In the genomic region with DNA sequence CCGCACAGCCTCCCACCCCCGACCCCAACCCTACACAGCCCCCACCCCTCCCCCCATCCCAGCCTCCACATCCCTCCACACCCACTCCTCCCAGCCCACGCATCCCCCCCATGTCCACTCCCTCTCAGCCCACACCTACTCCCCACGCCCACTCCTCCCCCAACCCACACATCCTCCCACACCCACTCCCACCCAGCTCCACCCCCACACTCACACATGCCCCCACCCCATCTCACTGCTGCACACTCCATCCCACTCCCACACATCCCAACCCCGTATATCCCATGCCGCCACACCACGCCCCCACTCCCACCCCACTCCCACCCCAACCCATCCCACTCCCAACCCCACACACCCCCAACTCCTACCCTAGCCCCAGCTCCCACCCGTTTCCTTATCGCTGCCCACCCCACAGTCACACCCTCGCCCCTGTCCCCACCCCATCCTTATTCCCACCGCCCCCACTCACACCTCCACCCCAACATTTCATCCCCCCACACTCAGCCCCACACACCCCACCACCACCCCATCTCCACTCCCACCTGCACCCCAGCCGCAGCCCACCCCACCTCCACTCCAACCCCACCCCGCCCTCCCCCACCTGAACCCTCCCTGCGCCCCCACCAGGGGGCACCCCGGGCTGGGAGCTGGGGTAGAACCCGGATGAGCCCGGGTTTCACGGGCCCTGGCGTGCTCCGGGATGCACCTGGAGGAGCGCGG, we compare ENCODE assay signal across 14 cellular contexts. TPM values are rescaled to one million over a fixed set of nuclear protein-coding genes. Genes with fewer than 3 reads are reported as not detected.
"Had no signal": no experiment of that assay in that cellular context is flagged by ENCODE, and none has a peak within 500 bp of the region (broad histone marks: within the 10 kb centered on the region; RNA-seq: fewer than 3 reads in every experiment).

No MANE protein-coding gene starts in this region.

- H3K27ac Mint-ChIP-seq: activated naive CD8-positive, alpha-beta T cell treated with anti-CD3 and anti-CD28 coated beads, Interleukin-2, amount 50 U/mL, for 24 hours; naive thymus-derived CD8-positive, alpha-beta T cell had no signal

- H3K9me3 Mint-ChIP-seq: activated naive CD8-positive, alpha-beta T cell treated with anti-CD3 and anti-CD28 coated beads, Interleukin-2, amount 50 U/mL, for 24 hours; naive thymus-derived CD8-positive, alpha-beta T cell had no signal

- H3K36me3 ChIP-seq: ascending aorta, right atrium auricular region had no signal

- H3K4me1 ChIP-seq: ascending aorta, left lung, right atrium auricular region, tibial nerve, vagina had no signal

- H3K27me3 Mint-ChIP-seq: activated naive CD8-positive, alpha-beta T cell treated with anti-CD3 and anti-CD28 coated beads, Interleukin-2, amount 50 U/mL, for 24 hours; naive thymus-derived CD8-positive, alpha-beta T cell had no signal

- H3K4me1 Mint-ChIP-seq: activated naive CD8-positive, alpha-beta T cell treated with anti-CD3 and anti-CD28 coated beads, Interleukin-2, amount 50 U/mL, for 24 hours had no signal

- H3K27ac ChIP-seq: ascending aorta, esophagus squamous epithelium, left lung, neutrophil, right atrium auricular region, skin epidermis, tibial nerve, vagina had no signal

- H3K4me3 ChIP-seq: ascending aorta, esophagus squamous epithelium, left lung, mucosa of descending colon, right atrium auricular region, skin epidermis, tibial nerve, vagina had no signal

- H3K27me3 ChIP-seq: ascending aorta, esophagus squamous epithelium, left lung, neutrophil, right atrium auricular region, tibial nerve, vagina had no signal

- ATAC-seq: activated naive CD8-positive, alpha-beta T cell treated with anti-CD3 and anti-CD28 coated beads, Interleukin-2, amount 50 U/mL, for 24 hours; left lung; mucosa of descending colon; naive thymus-derived CD8-positive, alpha-beta T cell had no signal

- H3K4me3 Mint-ChIP-seq: activated naive CD8-positive, alpha-beta T cell treated with anti-CD3 and anti-CD28 coated beads, Interleukin-2, amount 50 U/mL, for 24 hours; naive thymus-derived CD8-positive, alpha-beta T cell had no signal

- H3K9me3 ChIP-seq: ascending aorta, esophagus squamous epithelium, left lung, mucosa of descending colon, neutrophil, right atrium auricular region, vagina had no signal

- DNase-seq: activated naive CD4-positive, alpha-beta T cell treated with Interleukin-2 at 50 U/mL for 16 hours; esophagus squamous epithelium; foreskin fibroblast; head of caudate nucleus; mucosa of descending colon; naive thymus-derived CD8-positive, alpha-beta T cell had no signal

RNA-seq across cellular contexts. Expression of a gene that starts 44.7 kb away (rescaled TPM):
- total RNA-seq: ascending aorta had no signal
